Comparison of ENCODE assay signal across 19 cellular contexts in the genomic region with DNA sequence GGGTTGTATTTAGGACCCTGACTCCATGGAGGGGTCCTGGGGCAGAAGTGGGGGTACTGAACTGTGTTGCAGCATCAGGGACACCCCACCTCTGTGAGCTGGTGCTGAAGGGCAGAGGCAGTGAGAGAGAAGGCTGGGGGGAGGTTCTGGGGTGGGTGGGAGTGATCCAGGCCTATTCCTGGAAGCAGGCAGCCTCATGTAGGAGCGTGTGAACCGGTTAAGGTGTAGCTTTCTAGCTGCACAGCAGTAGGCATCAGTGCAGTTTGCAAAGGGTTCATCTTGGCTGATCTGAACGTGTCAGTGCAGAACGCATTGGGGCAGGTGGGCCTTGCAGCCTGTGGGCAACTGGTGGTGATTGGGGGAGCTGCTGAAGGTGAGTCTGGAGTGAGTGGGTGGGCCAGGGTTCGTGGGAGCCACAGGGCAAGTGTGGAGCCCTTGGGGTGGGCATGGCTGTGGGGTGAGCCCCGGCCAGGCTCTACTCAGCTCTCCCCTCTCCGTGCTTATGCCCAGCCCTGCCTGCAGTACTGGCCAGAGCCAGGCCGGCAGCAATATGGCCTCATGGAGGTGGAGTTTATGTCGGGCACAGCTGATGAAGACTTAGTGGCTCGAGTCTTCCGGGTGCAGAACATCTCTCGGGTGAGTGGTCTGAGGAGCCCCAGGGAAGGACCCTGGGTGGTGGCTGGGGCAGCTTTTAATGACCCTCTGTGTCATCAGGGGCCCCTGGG.
"Had no signal": no experiment of that assay in that cellular context is flagged by ENCODE, and none has a peak within 500 bp of the region (broad histone marks: within the 10 kb centered on the region; RNA-seq: fewer than 3 reads in every experiment).

No MANE protein-coding gene starts in this region.

- H3K9me3 Mint-ChIP-seq: activated CD4-positive, alpha-beta T cell treated with anti-CD3 and anti-CD28 coated beads, Interleukin-2, amount 10 ng/mL, durations not matched to agents 7 days and 5 days; activated naive CD4-positive, alpha-beta T cell treated with anti-CD3 and anti-CD28 coated beads, Interleukin-2, amount 50 U/mL, for 24 hours; activated T-cell treated with anti-CD3 and anti-CD28 coated beads, Interleukin-2, amount 50 U/mL, for 4 hours; neural progenitor cell; stimulated activated effector memory CD8-positive, alpha-beta T cell treated with anti-CD3 and anti-CD28 coated beads, Interleukin-12 subunit alpha, Interleukin-12 subunit beta, amount 100 ng/mL, for 72 hours had no signal

- H3K27me3 Mint-ChIP-seq: activated CD4-positive, alpha-beta T cell treated with anti-CD3 and anti-CD28 coated beads, Interleukin-2, amount 10 ng/mL, durations not matched to agents 7 days and 5 days; activated naive CD4-positive, alpha-beta T cell treated with anti-CD3 and anti-CD28 coated beads, Interleukin-2, amount 50 U/mL, for 24 hours had no signal

- H3K4me1 ChIP-seq: ascending aorta, breast epithelium, gastrocnemius medialis, left ventricle myocardium inferior, stomach had no signal

- H3K27me3 ChIP-seq: ascending aorta, breast epithelium, gastrocnemius medialis, neural progenitor cell, ovary, right lobe of liver, stomach had no signal

- H3K4me3 Mint-ChIP-seq: activated CD4-positive, alpha-beta T cell treated with anti-CD3 and anti-CD28 coated beads, Interleukin-2, amount 10 ng/mL, durations not matched to agents 7 days and 5 days; activated CD8-positive, alpha-beta T cell treated with anti-CD3 and anti-CD28 coated beads, Interleukin-2, amount 10 ng/mL, durations not matched to agents 7 days and 5 days; activated naive CD4-positive, alpha-beta T cell treated with anti-CD3 and anti-CD28 coated beads, Interleukin-2, amount 50 U/mL, for 24 hours; activated T-cell treated with anti-CD3 and anti-CD28 coated beads, Interleukin-2, amount 50 U/mL, for 4 hours; neural progenitor cell; stimulated activated effector memory CD8-positive, alpha-beta T cell treated with anti-CD3 and anti-CD28 coated beads, Interleukin-12 subunit alpha, Interleukin-12 subunit beta, amount 100 ng/mL, for 72 hours had no signal

- H3K36me3 ChIP-seq: breast epithelium, gastrocnemius medialis, neural progenitor cell, ovary, right lobe of liver had no signal

- H3K27ac Mint-ChIP-seq: activated CD4-positive, alpha-beta T cell treated with anti-CD3 and anti-CD28 coated beads, Interleukin-2, amount 10 ng/mL, durations not matched to agents 7 days and 5 days; activated CD8-positive, alpha-beta T cell treated with anti-CD3 and anti-CD28 coated beads, Interleukin-2, amount 10 ng/mL, durations not matched to agents 7 days and 5 days; activated naive CD4-positive, alpha-beta T cell treated with anti-CD3 and anti-CD28 coated beads, Interleukin-2, amount 50 U/mL, for 24 hours; neural progenitor cell; stimulated activated effector memory CD8-positive, alpha-beta T cell treated with anti-CD3 and anti-CD28 coated beads, Interleukin-12 subunit alpha, Interleukin-12 subunit beta, amount 100 ng/mL, for 72 hours had no signal

- H3K4me2 ChIP-seq: neural progenitor cell, smooth muscle cell had no signal

- H3K9ac ChIP-seq: neural progenitor cell had no signal

- H3K4me3 ChIP-seq: ascending aorta, breast epithelium, gastrocnemius medialis, left ventricle myocardium inferior, neural progenitor cell, ovary, right lobe of liver, smooth muscle cell, stomach had no signal

- H3K27ac ChIP-seq: ascending aorta, breast epithelium, gastrocnemius medialis, left ventricle myocardium inferior, neural progenitor cell, ovary, right lobe of liver, stomach had no signal

- H3K9me3 ChIP-seq: ascending aorta, breast epithelium, gastrocnemius medialis, left ventricle myocardium inferior, ovary, right lobe of liver, stomach had no signal

- H3K4me1 Mint-ChIP-seq: activated CD4-positive, alpha-beta T cell treated with anti-CD3 and anti-CD28 coated beads, Interleukin-2, amount 10 ng/mL, durations not matched to agents 7 days and 5 days; activated naive CD4-positive, alpha-beta T cell treated with anti-CD3 and anti-CD28 coated beads, Interleukin-2, amount 50 U/mL, for 24 hours had no signal

- H3K36me3 Mint-ChIP-seq: activated naive CD4-positive, alpha-beta T cell treated with anti-CD3 and anti-CD28 coated beads, Interleukin-2, amount 50 U/mL, for 24 hours; stimulated activated effector memory CD8-positive, alpha-beta T cell treated with anti-CD3 and anti-CD28 coated beads, Interleukin-12 subunit alpha, Interleukin-12 subunit beta, amount 100 ng/mL, for 72 hours had no signal

- DNase-seq: activated CD4-positive, alpha-beta T cell treated with anti-CD3 and anti-CD28 coated beads, Interleukin-2, amount 10 ng/mL, durations not matched to agents 7 days and 5 days; activated CD8-positive, alpha-beta memory T cell treated with anti-CD3 and anti-CD28 coated beads, Interleukin-2, amount 50 U/mL, for 4 hours; activated CD8-positive, alpha-beta T cell treated with anti-CD3 and anti-CD28 coated beads, Interleukin-2, amount 10 ng/mL, durations not matched to agents 7 days and 5 days; activated effector memory CD4-positive, alpha-beta T cell treated with anti-CD3 and anti-CD28 coated beads, Interleukin-2, amount 50 U/mL, for 16 hours; activated T-cell treated with anti-CD3 and anti-CD28 coated beads, Interleukin-2, amount 50 U/mL, for 4 hours; cortex of kidney; gastrocnemius medialis; left ventricle myocardium inferior; ovary; right lobe of liver; stimulated activated CD4-positive, alpha-beta T cell treated with anti-CD3 and anti-CD28 coated beads, Interleukin-4, amount 100 ng/mL, for 24 hours; stomach; trophoblast cell had no signal

- H2AFZ ChIP-seq: neural progenitor cell had no signal
